Comparison of ENCODE assay signal across 1 cellular context in the genomic region with DNA sequence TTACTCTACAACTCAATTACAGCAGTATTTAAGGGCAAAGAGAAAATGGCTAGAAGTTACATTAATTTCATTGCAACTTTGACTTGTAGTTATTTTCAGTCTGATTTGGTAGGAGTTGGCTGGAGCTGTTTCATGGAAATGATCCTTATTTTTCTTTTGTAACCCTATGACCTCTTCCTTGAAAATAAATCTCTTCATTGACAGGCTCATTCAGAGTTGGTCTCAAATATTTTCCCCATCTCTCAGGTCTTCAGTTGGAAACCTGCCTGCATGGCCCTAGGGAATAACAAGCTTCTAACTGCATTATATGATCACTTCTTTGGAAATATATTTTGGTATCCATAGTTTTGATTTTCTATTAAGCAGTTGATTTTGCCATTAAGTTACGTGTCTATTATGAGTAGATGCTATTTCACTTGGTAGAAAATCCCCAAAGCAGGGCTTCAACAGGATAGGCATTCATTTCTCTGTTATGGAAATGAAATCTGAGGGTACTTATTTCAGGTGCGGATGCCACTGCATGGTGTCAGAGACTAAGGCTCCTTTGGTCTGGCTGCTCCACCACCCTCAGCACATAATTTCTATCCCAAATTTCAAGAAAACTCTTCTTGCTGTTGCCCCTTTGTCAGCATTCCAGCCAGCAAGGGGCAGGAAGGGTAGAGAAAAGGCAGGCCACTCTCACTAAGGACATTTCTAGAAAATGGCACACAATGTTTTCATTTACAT.
TF ChIP-seq lines count a peak whose summit lies in the region.

No MANE protein-coding gene starts in this region.

TF ChIP-seq in H1, 55 proteins besides CTCF, POLR2A, EP300 and RAD21:
- TF ChIP-seq KDM1A (IDR thresholded peaks at IDR 0.05; ENCODE audit: borderline replicate concordance, low read length) (no peak), TAF7 (optimal IDR thresholded peaks at IDR 0.05; ENCODE audit: borderline replicate concordance, low read depth, low read length) (no peak), ASH2L (IDR thresholded peaks at IDR 0.05; ENCODE audit: low read length) (no peak), CEBPB (IDR thresholded peaks at IDR 0.05; ENCODE audit: low read depth, low read length) (no peak), SIN3A (conservative IDR thresholded peaks at IDR 0.05 in 1 of 2, IDR thresholded peaks at IDR 0.05 in 1 of 2; ENCODE audit: low read depth in 1 of 2, low read length in 2 of 2) (no peak), NANOG (IDR thresholded peaks at IDR 0.05; ENCODE audit: insufficient read depth, low read depth, low read length, poor library complexity, severe bottlenecking) (no peak), HDAC2 (IDR thresholded peaks at IDR 0.05; ENCODE audit: borderline replicate concordance in 1 of 2, low read depth in 2 of 2, low read length in 2 of 2) (no peak), SIRT6 (IDR thresholded peaks at IDR 0.05; ENCODE audit: low read length) (no peak), RBBP5 (IDR thresholded peaks at IDR 0.05; ENCODE audit: borderline replicate concordance, low read depth, low read length) (no peak), ZNF274 (IDR thresholded peaks at IDR 0.05; ENCODE audit: borderline replicate concordance, extremely low read depth, low read length) (no peak)
